14 cellular contexts compared by ENCODE assay signal in genomic region chr1:180600301-180600700, GRCh38. TPM values are rescaled to one million over a fixed set of nuclear protein-coding genes. Genes with fewer than 3 reads are reported as not detected.
A peak's percentile ranks its signal among the peaks of the same experiment; 100 is the strongest.
DNase-seq lines count a peak whose midpoint lies in the region; ATAC-seq and TF ChIP-seq lines count a peak whose summit lies in the region.
"Had no signal": no experiment of that assay in that cellular context is flagged by ENCODE, and none has a peak within 500 bp of the region (broad histone marks: within the 10 kb centered on the region; RNA-seq: fewer than 3 reads in every experiment).

No MANE protein-coding gene starts in this region.

- H3K27ac ChIP-seq in HEK293 (ENCODE audit: extremely low read depth, low read depth, low read length), result no peak overlapping the region
- H3K27ac ChIP-seq in mesenchymal stem cell (ENCODE audit: low read length, poor library complexity, severe bottlenecking), result no peak overlapping the region
- no peak overlapping the region for H3K27ac ChIP-seq in MM.1S (ENCODE audit: low read length)
- no peak overlapping the region for H3K27ac ChIP-seq in ascending aorta
- no peak overlapping the region for H3K27ac ChIP-seq in CD4-positive, alpha-beta T cell (ENCODE audit: low read depth, low read length)
- H3K27ac ChIP-seq: GM23248 had no signal

- peak overlapping the region; percentile 26 for H2AK5ac ChIP-seq in mesenchymal stem cell (ENCODE audit: low read length, severe bottlenecking)

- H3K27me3 Mint-ChIP-seq in chondrocyte (ENCODE audit: low read depth), result peaks cover 2% of the 10 kb centered on the region
- H3K27me3 Mint-ChIP-seq in CD4-positive, alpha-beta T cell, result peaks cover 4% of the 10 kb centered on the region

- H3K79me2 ChIP-seq in MM.1S (ENCODE audit: low read length), result no peaks in the 10 kb centered on the region

- ATAC-seq in CD4-positive, alpha-beta T cell (ENCODE audit: poor library complexity), result no peak
- ATAC-seq: GM12878, HCT116 had no signal

- no peak overlapping the region for H3K4ac ChIP-seq in mesenchymal stem cell (ENCODE audit: low read depth in 1 of 2, low read length in 2 of 2)

- H3K9me3 Mint-ChIP-seq in chondrocyte (ENCODE audit: low read depth), result no peaks in the 10 kb centered on the region
- no peaks in the 10 kb centered on the region for H3K9me3 Mint-ChIP-seq in CD4-positive, alpha-beta T cell
- H3K9me3 Mint-ChIP-seq: CD14-positive monocyte had no signal

- intact Hi-C loops in ascending aorta (cut with DNase I), result no loop called here
- intact Hi-C loops in CD4-positive, alpha-beta T cell (cut with DNase I, micrococcal nuclease), result loop anchor here in 1 of 2 experiments (10.0 kb wide), 1 partner anchor 64 kb away; no protein-coding TSS in a partner anchor

- DNase-seq in ACHN, result peak; percentile 14
- no peak for DNase-seq in chondrocyte (ENCODE audit: low spot score)
- no peak for DNase-seq in mesenchymal stem cell
- DNase-seq in MM.1S, result no peak
- DNase-seq in ascending aorta (ENCODE audit: low spot score in 2 of 2), result no peak
- no peak for DNase-seq in CD4-positive, alpha-beta T cell
- DNase-seq: DMS79, GM23248 had no signal

- H3K4me1 ChIP-seq in HEK293 (ENCODE audit: control insufficient read depth, insufficient read depth, low read length), result no peaks in the 10 kb centered on the region
- H3K4me1 ChIP-seq in mesenchymal stem cell (ENCODE audit: control insufficient read depth, insufficient read depth, low read depth, low read length), result peaks cover 2% of the 10 kb centered on the region
- H3K4me1 ChIP-seq in MM.1S (ENCODE audit: low read length), result no peaks in the 10 kb centered on the region
- no peaks in the 10 kb centered on the region for H3K4me1 ChIP-seq in ascending aorta

- CTCF ChIA-PET in HEK293 (lab: Yijun Ruan, JAX), result interaction anchor here (0.9 kb wide), 1 partner anchor 565 kb away, joined by 3 read pairs; no protein-coding TSS in a partner anchor
- CTCF ChIA-PET in CD4-positive, alpha-beta T cell (lab: Charles Lee), result no interaction called here

- H3K79me1 ChIP-seq in mesenchymal stem cell (replicated peaks; ENCODE audit: low read length, poor library complexity, severe bottlenecking), result no peaks in the 10 kb centered on the region

- H2AFZ ChIP-seq in mesenchymal stem cell (ENCODE audit: low read depth, low read length), result no peak overlapping the region
- no peak overlapping the region for H2AFZ ChIP-seq in MM.1S (ENCODE audit: low read length)
- H2AFZ ChIP-seq: GM23248 had no signal

- TF ChIP-seq CTCF in HEK293 (tag by site-specific recombination; IDR thresholded peaks at IDR 0.05) (no peak), chondrocyte (IDR thresholded peaks at IDR 0.05) (no peak), MM.1S (IDR thresholded peaks at IDR 0.05; ENCODE audit: low read length) (no peak), ascending aorta (IDR thresholded peaks at IDR 0.05) (no peak)
- TF ChIP-seq CTCF in CD4-positive, alpha-beta T cell (IDR thresholded peaks at IDR 0.05), result no peak

- no peak overlapping the region for H4K91ac ChIP-seq in mesenchymal stem cell (ENCODE audit: low read length)

- POLR2A ChIA-PET in HEK293 (lab: Yijun Ruan, JAX), result no interaction called here
- POLR2A ChIA-PET in CD4-positive, alpha-beta T cell (lab: Charles Lee), result no interaction called here

- H2BK15ac ChIP-seq in mesenchymal stem cell (ENCODE audit: low read depth, poor library complexity, severe bottlenecking), result no peak overlapping the region

- H3K9me2 ChIP-seq in MM.1S (replicated peaks; ENCODE audit: insufficient read depth, low read length), result no peaks in the 10 kb centered on the region

- H3K23ac ChIP-seq in mesenchymal stem cell (ENCODE audit: low read length in 2 of 2), result no peak overlapping the region

- H2BK12ac ChIP-seq in mesenchymal stem cell (ENCODE audit: low read length in 2 of 2), result no peak overlapping the region

- H3K4me1 Mint-ChIP-seq in chondrocyte (ENCODE audit: low read depth), result peaks cover 14% of the 10 kb centered on the region
- no peaks in the 10 kb centered on the region for H3K4me1 Mint-ChIP-seq in CD4-positive, alpha-beta T cell (ENCODE audit: low read depth)
- H3K4me1 Mint-ChIP-seq: CD14-positive monocyte had no signal

- H3F3A ChIP-seq in MM.1S (ENCODE audit: insufficient read depth, low read length), result no peaks in the 10 kb centered on the region

- no peak overlapping the region for H2BK120ac ChIP-seq in mesenchymal stem cell (ENCODE audit: low read depth, low read length)

- H3K27me3 ChIP-seq in mesenchymal stem cell (ENCODE audit: control insufficient read depth in 1 of 2, insufficient read depth in 1 of 2, low read length in 2 of 2) (no peaks in the 10 kb centered on the region), MM.1S (replicated peaks; ENCODE audit: insufficient read depth, low read length) (no peaks in the 10 kb centered on the region), ascending aorta (no peaks in the 10 kb centered on the region)
- H3K27me3 ChIP-seq in CD4-positive, alpha-beta T cell (ENCODE audit: control insufficient read depth, insufficient read depth, low read length), result no peaks in the 10 kb centered on the region

- no peak overlapping the region for H3K14ac ChIP-seq in mesenchymal stem cell (ENCODE audit: low read length in 2 of 2)

- no peak overlapping the region for H4K8ac ChIP-seq in mesenchymal stem cell (ENCODE audit: low read length)

- H3K4me3 ChIP-seq in HEK293 (ENCODE audit: low read depth, low read length) (no peak overlapping the region), mesenchymal stem cell (ENCODE audit: insufficient read depth in 1 of 2, low read depth in 1 of 2, low read length in 2 of 2) (no peak overlapping the region), MM.1S (ENCODE audit: low read length) (no peak overlapping the region), ascending aorta (no peak overlapping the region)
- H3K4me3 ChIP-seq: GM12878, GM23248 had no signal

- H3K36me3 ChIP-seq in HEK293 (ENCODE audit: control insufficient read depth in 2 of 2, insufficient read depth in 1 of 2, low read length in 2 of 2), result no peaks in the 10 kb centered on the region
- no peaks in the 10 kb centered on the region for H3K36me3 ChIP-seq in mesenchymal stem cell (ENCODE audit: control insufficient read depth in 1 of 2, insufficient read depth in 2 of 2, low read depth in 1 of 2, low read length in 2 of 2)
- no peaks in the 10 kb centered on the region for H3K36me3 ChIP-seq in MM.1S (replicated peaks; ENCODE audit: insufficient read depth, low read length)
- H3K36me3 ChIP-seq in ascending aorta, result no peaks in the 10 kb centered on the region

- H3K4me2 ChIP-seq in mesenchymal stem cell (ENCODE audit: low read length, poor library complexity, severe bottlenecking), result no peak overlapping the region
- H3K4me2 ChIP-seq in MM.1S (ENCODE audit: low read depth, low read length), result no peak overlapping the region

- H3K36me3 Mint-ChIP-seq in chondrocyte (ENCODE audit: low read depth), result no peaks in the 10 kb centered on the region
- H3K36me3 Mint-ChIP-seq in CD4-positive, alpha-beta T cell (ENCODE audit: low read depth), result no peaks in the 10 kb centered on the region
- H3K36me3 Mint-ChIP-seq: CD14-positive monocyte had no signal

- in situ Hi-C loops in ACHN (cut with HindIII; ENCODE audit: low pct_ligation_motif_present, low pct_unique_long_range_greater_than_20kb, low sequenced_read_pairs), result no loop called here

- H2BK5ac ChIP-seq in mesenchymal stem cell (ENCODE audit: low read depth, low read length, poor library complexity, severe bottlenecking), result no peak overlapping the region

- H3K4me3 Mint-ChIP-seq in chondrocyte (ENCODE audit: unreplicated experiment), result no peak overlapping the region
- no peak overlapping the region for H3K4me3 Mint-ChIP-seq in CD4-positive, alpha-beta T cell
- H3K4me3 Mint-ChIP-seq: CD14-positive monocyte had no signal

- peak overlapping the region; percentile 64 for H3K27ac Mint-ChIP-seq in chondrocyte (ENCODE audit: unreplicated experiment)
- H3K27ac Mint-ChIP-seq in CD4-positive, alpha-beta T cell, result no peak overlapping the region

- no peaks in the 10 kb centered on the region for H4K20me1 ChIP-seq in MM.1S (ENCODE audit: insufficient read depth, low read length)

- H3K9me3 ChIP-seq in HEK293 (ENCODE audit: control insufficient read depth, insufficient read depth, low read depth, low read length) (no peaks in the 10 kb centered on the region), mesenchymal stem cell (ENCODE audit: control insufficient read depth, low read length) (no peaks in the 10 kb centered on the region), MM.1S (replicated peaks; ENCODE audit: insufficient read depth, low read length) (no peaks in the 10 kb centered on the region), ascending aorta (no peaks in the 10 kb centered on the region)
- no peaks in the 10 kb centered on the region for H3K9me3 ChIP-seq in CD4-positive, alpha-beta T cell (ENCODE audit: control insufficient read depth, low read length)

- no peak overlapping the region for H3K18ac ChIP-seq in mesenchymal stem cell (ENCODE audit: low read depth in 1 of 2, low read length in 2 of 2)

- H3K9ac ChIP-seq in mesenchymal stem cell (ENCODE audit: low read length) (no peak overlapping the region), MM.1S (ENCODE audit: low read length) (no peak overlapping the region)
- H3K9ac ChIP-seq: GM23248 had no signal

TF ChIP-seq in HEK293, 187 proteins besides CTCF, POLR2A, EP300 and RAD21:
- no peak for TF ChIP-seq ZNF530 (tag by site-specific recombination; IDR thresholded peaks at IDR 0.05; ENCODE audit: low read depth)
- peak; percentile 91 for TF ChIP-seq PRDM1 (tag by site-specific recombination; IDR thresholded peaks at IDR 0.05)

RNA-seq across cellular contexts. Expression of gene XPR1, which starts 31.5 kb away (rescaled TPM):
- 24.2 to 32.4 TPM (median 24.9 TPM) in 3 replicates for total RNA-seq in chondrocyte
- 23.8 TPM for polyA plus RNA-seq in mesenchymal stem cell (2013, experiment 1 of 2)
- 25.6 TPM for polyA plus RNA-seq in mesenchymal stem cell (2013, experiment 2 of 2)
- total RNA-seq in ascending aorta, result 41.6 TPM
- total RNA-seq in CD4-positive, alpha-beta T cell, result 10 to 100 TPM; 13.7 TPM

RNA-seq across cellular contexts. Expression of gene OVAAL, which starts 41.5 kb away (rescaled TPM):
- total RNA-seq in chondrocyte, result not detected in 3 replicates
- not detected for polyA plus RNA-seq in mesenchymal stem cell (2013, experiment 1 of 2)
- not detected for polyA plus RNA-seq in mesenchymal stem cell (2013, experiment 2 of 2)
- not detected for total RNA-seq in ascending aorta
- total RNA-seq in CD4-positive, alpha-beta T cell, result not detected
- total RNA-seq: G401, GM12878, GM23248 had no signal
- polyA plus RNA-seq: BJ, CD14-positive monocyte, GM23248 had no signal
